Comparison of ENCODE assay signal across 28 cellular contexts in genomic region chr3:9817437-9817836, GRCh38.
"Had no signal": no experiment of that assay in that cellular context is flagged by ENCODE, and none has a peak within 500 bp of the region (broad histone marks: within the 10 kb centered on the region; RNA-seq: fewer than 3 reads in every experiment).

No MANE protein-coding gene starts in this region.

- DNase-seq: dorsolateral prefrontal cortex; effector CD4-positive, alpha-beta T cell; head of caudate nucleus; left ventricle myocardium superior; mesenchymal stem cell; naive B cell; pancreas; right lobe of liver; stimulated activated CD4-positive, alpha-beta T cell treated with anti-CD3 and anti-CD28 coated beads, Interleukin-12 subunit alpha, Interleukin-12 subunit beta, amount 100 ng/mL, for 4 hours; stimulated activated CD4-positive, alpha-beta T cell treated with anti-CD3 and anti-CD28 coated beads, Interleukin-1b, Interleukin-23, amount 100 ng/mL, for 48 hours; stimulated activated CD4-positive, alpha-beta T cell treated with anti-CD3 and anti-CD28 coated beads, Interleukin-4, amount 100 ng/mL, for 1 hour; stimulated activated CD8-positive, alpha-beta memory T cell treated with anti-CD3 and anti-CD28 coated beads, Interleukin-4, amount 100 ng/mL, for 48 hours; stimulated activated naive CD8-positive, alpha-beta T cell treated with anti-CD3 and anti-CD28 coated beads, Interleukin-15, Interleukin-2, amounts not matched to agents 100 U/mL and 50 U/mL, for 24 hours; substantia nigra; testis; tibial artery; upper lobe of left lung; uterus had no signal

- H3K27ac ChIP-seq: neutrophil, pancreas, right lobe of liver, testis, tibial artery, upper lobe of left lung, uterus had no signal

- H3K9me3 Mint-ChIP-seq: mesothelial cell of epicardium; naive B cell; natural killer cell treated with Interleukin-12 subunit alpha and Interleukin-12 subunit beta and Interleukin-15 and Interleukin-18, amount 100 ng/mL, for 72 hours; neural crest cell had no signal

- H3K9me3 ChIP-seq: mucosa of descending colon, neutrophil, pancreas, right lobe of liver, testis, tibial artery, upper lobe of left lung, uterus had no signal

- ATAC-seq: left ventricle myocardium superior; mucosa of descending colon; natural killer cell treated with Interleukin-12 subunit alpha and Interleukin-12 subunit beta and Interleukin-15 and Interleukin-18, amount 100 ng/mL, for 72 hours; pancreas; right lobe of liver; stimulated activated naive CD8-positive, alpha-beta T cell treated with anti-CD3 and anti-CD28 coated beads, Interleukin-15, Interleukin-2, amounts not matched to agents 100 U/mL and 50 U/mL, for 24 hours had no signal

- H3K27me3 ChIP-seq: dorsolateral prefrontal cortex, neutrophil, pancreas, right lobe of liver, testis, tibial artery, upper lobe of left lung, uterus had no signal

- FAIRE-seq: colon, frontal cortex, keratinocyte, pancreas had no signal

- H3K27ac Mint-ChIP-seq: mesothelial cell of epicardium; natural killer cell treated with Interleukin-12 subunit alpha and Interleukin-12 subunit beta and Interleukin-15 and Interleukin-18, amount 100 ng/mL, for 72 hours had no signal

- H3K4me1 ChIP-seq: pancreas, right lobe of liver, testis, tibial artery, upper lobe of left lung, uterus had no signal

- H3K4me3 ChIP-seq: dorsolateral prefrontal cortex, lung, mucosa of descending colon, pancreas, right lobe of liver, smooth muscle cell, testis, tibial artery, upper lobe of left lung, uterus had no signal

- H3K4me3 Mint-ChIP-seq: mesothelial cell of epicardium; naive B cell; natural killer cell treated with Interleukin-12 subunit alpha and Interleukin-12 subunit beta and Interleukin-15 and Interleukin-18, amount 100 ng/mL, for 72 hours; neural crest cell had no signal

- H3K4me2 ChIP-seq: smooth muscle cell had no signal

- H3K27me3 Mint-ChIP-seq: naive B cell; natural killer cell treated with Interleukin-12 subunit alpha and Interleukin-12 subunit beta and Interleukin-15 and Interleukin-18, amount 100 ng/mL, for 72 hours had no signal

- H3K4me1 Mint-ChIP-seq: mesothelial cell of epicardium, naive B cell, neural crest cell had no signal

- H3K36me3 ChIP-seq: pancreas, right lobe of liver, uterus had no signal
